In the genomic region with DNA sequence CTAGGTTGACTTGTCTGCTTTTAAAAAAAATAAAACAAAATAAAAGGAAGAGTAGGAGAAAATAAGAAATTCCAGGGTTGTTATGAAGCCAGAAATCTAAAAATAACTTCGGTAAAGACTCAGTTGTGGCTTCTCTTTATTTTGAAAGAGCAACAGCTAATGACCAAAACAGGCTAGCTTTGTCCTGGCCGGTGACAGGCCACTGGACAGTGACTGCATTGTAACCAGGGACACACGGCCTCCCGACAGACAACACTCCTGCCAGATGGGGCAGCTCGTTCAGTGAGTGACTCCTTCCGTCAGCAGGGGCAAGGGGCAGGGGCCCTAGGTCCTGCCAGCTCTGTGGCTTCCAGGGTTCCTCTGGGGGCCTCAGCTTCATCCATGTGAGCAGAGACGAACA, we compare ENCODE assay signal across 23 cellular contexts.
A peak's percentile ranks its signal among the peaks of the same experiment; 100 is the strongest.
DNase-seq lines count a peak whose midpoint lies in the region; ATAC-seq and TF ChIP-seq lines count a peak whose summit lies in the region.
"Had no signal": no experiment of that assay in that cellular context is flagged by ENCODE, and none has a peak within 500 bp of the region (broad histone marks: within the 10 kb centered on the region; RNA-seq: fewer than 3 reads in every experiment).

No MANE protein-coding gene starts in this region.

- H3K79me1 ChIP-seq in IMR-90 (ENCODE audit: low read depth in 1 of 2, low read length in 2 of 2), result no peaks in the 10 kb centered on the region

- no peak overlapping the region for H3K56ac ChIP-seq in IMR-90 (ENCODE audit: extremely low read depth, insufficient read depth, low read length)

- in situ Hi-C loops in IMR-90 (cut with MboI; ENCODE audit: low sequenced_read_pairs), result loop anchor here (10.0 to 25.0 kb wide), 3 partner anchors 311 to 903 kb away; no protein-coding TSS in a partner anchor

- CTCF ChIA-PET in IMR-90 (lab: Yijun Ruan, JAX), result interaction anchor here (1.6 kb wide), 1 partner anchor 8 kb away, joined by 4 read pairs; no protein-coding TSS in a partner anchor

- TF ChIP-seq RAD21 in IMR-90 (IDR thresholded peaks at IDR 0.05; ENCODE audit: low read length), result no peak
- no peak for TF ChIP-seq RAD21 in liver (IDR thresholded peaks at IDR 0.05)

- no peak for TF ChIP-seq POLR2A in IMR-90 (IDR thresholded peaks at IDR 0.05; ENCODE audit: low read depth, low read length)

- no peak overlapping the region for H3K4me3 ChIP-seq in AG10803 (ENCODE audit: low read length)
- H3K4me3 ChIP-seq in IMR-90 (ENCODE audit: insufficient read depth, low read depth, low read length), result no peak overlapping the region
- no peak overlapping the region for H3K4me3 ChIP-seq in liver (ENCODE audit: low read depth in 1 of 3, low read length in 3 of 3)
- H3K4me3 ChIP-seq: spleen, thoracic aorta had no signal

- H3K9ac ChIP-seq in IMR-90 (ENCODE audit: low read depth, low read length) (no peak overlapping the region), liver (ENCODE audit: low read depth in 1 of 2, low read length in 2 of 2) (no peak overlapping the region)

- dilution Hi-C loops in IMR-90 (cut with HindIII; ENCODE audit: low sequenced_read_pairs, unreplicated experiment), result no loop called here

- no peaks in the 10 kb centered on the region; the same call in 1 of the 2 replicates for H3K9me1 ChIP-seq in IMR-90 (ENCODE audit: insufficient read depth, low read length)

- peak overlapping the region; percentile 29; the same call in 1 of the 2 replicates for H3K14ac ChIP-seq in IMR-90 (replicated peaks; ENCODE audit: low read depth, low read length)

- no peak overlapping the region for H4K8ac ChIP-seq in IMR-90 (ENCODE audit: low read depth in 2 of 2, low read length in 2 of 2)

- H3K36me3 ChIP-seq in IMR-90 (ENCODE audit: control insufficient read depth, insufficient read depth, low read length), result no peaks in the 10 kb centered on the region
- no peaks in the 10 kb centered on the region for H3K36me3 ChIP-seq in liver (ENCODE audit: control insufficient read depth in 4 of 4, insufficient read depth in 3 of 4, low read depth in 1 of 4, low read length in 3 of 4)
- H3K36me3 ChIP-seq: spleen, thoracic aorta had no signal

- H3K23ac ChIP-seq in IMR-90 (ENCODE audit: low read depth, low read length), result no peak overlapping the region; the same call in 1 of the 2 replicates

- 75% methylated on average over 3 of the region's 7 CpGs; no CpG with 5 or more reads in 1 of the 2 experiments for WGBS in IMR-90 (ENCODE audit: extremely low coverage in 2 of 2, insufficient read length in 1 of 2), 2 experiments
- 81% methylated on average over 7 of the region's 7 CpGs for WGBS in liver

- peak overlapping the region; percentile 16; the same call in 1 of the 2 replicates for H2BK20ac ChIP-seq in IMR-90 (ENCODE audit: low read depth, low read length)

- H2BK15ac ChIP-seq in IMR-90 (ENCODE audit: low read depth, low read length), result no peak overlapping the region; the same call in 2 of the 3 replicates

- POLR2A ChIA-PET in IMR-90 (lab: Charles Lee; ENCODE audit: unreplicated experiment), result no interaction called here

- H3K27me3 ChIP-seq in IMR-90 (ENCODE audit: control insufficient read depth, insufficient read depth, low read length) (0 out of 2 replicates have a peak, but pooled peaks cover 2% of the 10 kb centered on the region), liver (ENCODE audit: control insufficient read depth in 4 of 4, insufficient read depth in 4 of 4, low read length in 3 of 4) (no peaks in the 10 kb centered on the region)
- H3K27me3 ChIP-seq: spleen had no signal

- no peaks in the 10 kb centered on the region for H4K20me1 ChIP-seq in IMR-90 (ENCODE audit: insufficient read depth, low read length)

- intact Hi-C loops in IMR-90 (cut with micrococcal nuclease), result loop anchor here (2.0 to 10.0 kb wide), 10 partner anchors 171 to 908 kb away; partner anchors contain the start of genes KATNAL1 and USPL1
- intact Hi-C loops in posterior vena cava (cut with DNase I), result loop anchor here in 1 of 2 donors (5.0 kb wide), 2 partner anchors 328 to 1953 kb away; no protein-coding TSS in a partner anchor

- H4K91ac ChIP-seq in IMR-90 (ENCODE audit: insufficient read depth, low read depth, low read length), result no peak overlapping the region

- TF ChIP-seq CTCF in AG10803 (conservative IDR thresholded peaks at IDR 0.05; ENCODE audit: low read length) (no peak), IMR-90 (conservative IDR thresholded peaks at IDR 0.05; ENCODE audit: low read depth, low read length) (no peak), liver (IDR thresholded peaks at IDR 0.05; ENCODE audit: low read depth, low read length, missing input control) (no peak)

- H3K4me1 ChIP-seq in IMR-90 (ENCODE audit: control insufficient read depth, insufficient read depth, low read length), result peaks cover 10% of the 10 kb centered on the region
- peaks cover 0 to 7% (median 3%) of the 10 kb centered on the region in 4 donors for H3K4me1 ChIP-seq in liver (ENCODE audit: control insufficient read depth in 4 of 4, insufficient read depth in 4 of 4, low read length in 3 of 4)

- no peak overlapping the region for H3K18ac ChIP-seq in IMR-90 (ENCODE audit: low read depth, low read length)

- H2BK120ac ChIP-seq in IMR-90 (ENCODE audit: low read depth, low read length), result peak overlapping the region; percentile 59; the same call in 1 of the 2 replicates

- ATAC-seq in IMR-90 (ENCODE audit: low read depth), result no peak
- ATAC-seq in HG03175 (IDR thresholded peaks at IDR 0.05; ENCODE audit: unreplicated experiment), result no peak
- ATAC-seq: activated CD8-positive, alpha-beta T cell treated with anti-CD3 and anti-CD28 coated beads, Interleukin-2, amount 10 ng/mL, durations not matched to agents 7 days and 5 days; esophagus mucosa; left ventricle myocardium superior; naive thymus-derived CD8-positive, alpha-beta T cell had no signal

- BruUV-seq in IMR-90 (replicated peaks; lab: Mats Ljungman, UMichigan), result no TSS peak

- H3K4me2 ChIP-seq in IMR-90 (ENCODE audit: low read depth, low read length), result no peak overlapping the region

- H2AK9ac ChIP-seq in IMR-90 (replicated peaks; ENCODE audit: low read depth, low read length, poor library complexity), result peak overlapping the region; percentile 14

- H2AFZ ChIP-seq in IMR-90 (replicated peaks; ENCODE audit: low read length, poor library complexity), result peak overlapping the region; percentile 28

- H4K5ac ChIP-seq in IMR-90 (ENCODE audit: low read depth, low read length), result no peak overlapping the region

- H3K9me3 ChIP-seq in IMR-90 (ENCODE audit: control insufficient read depth, insufficient read depth, low read length), result no peaks in the 10 kb centered on the region
- no peaks in the 10 kb centered on the region for H3K9me3 ChIP-seq in liver (ENCODE audit: control insufficient read depth in 4 of 4, low read length in 3 of 4)
- H3K9me3 ChIP-seq: spleen, thoracic aorta had no signal

- DNase-seq in AG10803 (ENCODE audit: low read depth) (peak; percentile 66), IMR-90 (no peak), posterior vena cava (ENCODE audit: low spot score) (peak; percentile 79), UCSD-AML1 (lab: John Stamatoyannopoulos, UW; ENCODE audit: unreplicated experiment) (no peak), T-helper 2 cell (no peak), NCI-H748 (lab: John Stamatoyannopoulos, UW; ENCODE audit: unreplicated experiment) (no peak)
- DNase-seq: activated CD8-positive, alpha-beta T cell treated with anti-CD3 and anti-CD28 coated beads, Interleukin-2, amount 10 ng/mL, durations not matched to agents 7 days and 5 days; activated naive CD4-positive, alpha-beta T cell treated with anti-CD3 and anti-CD28 coated beads, Interleukin-2, amount 10 ng/mL, durations not matched to agents 7 days and 5 days; activated T-cell treated with anti-CD3 and anti-CD28 coated beads, Interleukin-2, amount 50 U/mL, for 24 hours; aorta; effector CD8-positive, alpha-beta T cell; EL; left ventricle myocardium superior; naive thymus-derived CD8-positive, alpha-beta T cell; NCI-H1417 treated with DMSO at 0.1 percent for 48 hours; SHP77 treated with DMSO at 0.1 percent for 48 hours; spleen; stimulated activated CD8-positive, alpha-beta memory T cell treated with anti-CD3 and anti-CD28 coated beads, Interleukin-4, amount 100 ng/mL, for 48 hours had no signal

- peak overlapping the region; percentile 49 for H3K4ac ChIP-seq in IMR-90 (ENCODE audit: low read depth, low read length)

- H3K27ac ChIP-seq in IMR-90 (ENCODE audit: insufficient read depth, low read length) (no peak overlapping the region), liver (ENCODE audit: low read depth in 1 of 2, low read length in 2 of 2) (no peak overlapping the region)
- H3K27ac ChIP-seq: spleen, thoracic aorta, VCaP had no signal

- H2AK5ac ChIP-seq in IMR-90 (ENCODE audit: low read depth, low read length), result peak overlapping the region; percentile 68; the same call in 1 of the 2 replicates

- H2BK5ac ChIP-seq in IMR-90 (ENCODE audit: low read depth, low read length, poor library complexity, severe bottlenecking), result peak overlapping the region; percentile 22

TF ChIP-seq in IMR-90, 13 proteins besides CTCF, POLR2A, EP300 and RAD21 (continues in another document):
- no peak for TF ChIP-seq RFX5 (IDR thresholded peaks at IDR 0.05; ENCODE audit: low read depth, low read length)
- TF ChIP-seq BHLHE40 (IDR thresholded peaks at IDR 0.05; ENCODE audit: low read depth, low read length), result no peak
- no peak for TF ChIP-seq MXI1 (IDR thresholded peaks at IDR 0.05; ENCODE audit: borderline replicate concordance, low read depth, low read length)

TF ChIP-seq in liver, 16 proteins besides CTCF, POLR2A, EP300 and RAD21:
- TF ChIP-seq YY1 (IDR thresholded peaks at IDR 0.05) (no peak), NR2F2 (IDR thresholded peaks at IDR 0.05) (peak; percentile 37)

Comparison
In these comparisons a context has a peak if more than half of its experiments do, and no peak if none do; other contexts are left out.
1. DNase-seq: peak in AG10803 (single experiment) and posterior vena cava (single experiment); none in IMR-90 (single experiment), UCSD-AML1 (single experiment), T-helper 2 cell (0 of 5) and NCI-H748 (single experiment).